25 cellular contexts compared by ENCODE assay signal in the genomic region with DNA sequence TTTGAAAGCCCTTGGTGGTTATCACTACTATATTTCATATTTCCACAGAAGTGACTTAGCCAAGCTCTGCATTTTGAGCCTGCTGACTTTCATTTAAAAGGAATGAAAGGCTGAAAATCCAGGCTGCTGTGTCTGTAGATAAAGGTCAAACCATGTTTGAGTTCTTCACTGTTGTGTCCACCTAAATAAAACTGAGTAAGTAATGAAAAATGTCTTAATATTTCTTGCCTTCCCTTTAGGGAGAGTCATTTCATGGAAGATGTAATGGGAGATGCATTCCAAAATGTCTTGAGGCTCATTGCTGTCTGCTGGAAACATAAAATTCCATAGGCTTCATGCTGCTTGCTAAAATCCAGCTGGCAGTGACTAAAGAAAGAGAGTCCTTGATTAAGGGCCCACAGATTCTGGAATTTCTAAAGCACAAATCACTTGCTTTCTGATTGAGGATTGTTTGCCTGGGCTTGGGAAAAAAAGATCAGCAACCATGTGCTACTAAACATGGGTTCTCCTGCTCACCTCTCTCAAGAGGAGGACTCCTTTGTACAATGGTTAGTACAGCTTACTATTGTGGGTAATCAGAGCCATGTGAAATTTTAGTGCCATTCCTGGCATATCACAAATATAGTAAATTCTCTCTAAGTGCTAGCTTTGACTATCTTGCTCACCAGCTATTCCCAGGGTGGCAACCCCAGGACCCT. TPM values are rescaled to one million over a fixed set of nuclear protein-coding genes. Genes with fewer than 3 reads are reported as not detected.
DNase-seq lines count a peak whose midpoint lies in the region; ATAC-seq and TF ChIP-seq lines count a peak whose summit lies in the region.
"Had no signal": no experiment of that assay in that cellular context is flagged by ENCODE, and none has a peak within 500 bp of the region (broad histone marks: within the 10 kb centered on the region; RNA-seq: fewer than 3 reads in every experiment).

No MANE protein-coding gene starts in this region.

- H3K4me1 Mint-ChIP-seq in chondrocyte (ENCODE audit: low read depth) = peaks cover 34% of the 10 kb centered on the region
- H3K4me1 Mint-ChIP-seq: activated naive CD4-positive, alpha-beta T cell treated with anti-CD3 and anti-CD28 coated beads, Interleukin-2, amount 50 U/mL, for 24 hours had no signal

- POLR2A ChIA-PET in AG04449 (lab: Yijun Ruan, JAX) = interaction anchor here (0.9 to 1.8 kb wide), 3 partner anchors 10 to 57 kb away, joined by 3 to 8 read pairs (median 5); partner anchors contain the start of gene PANX1

- no peak overlapping the region for H3K4me3 ChIP-seq in AG04449 (ENCODE audit: low read depth, low read length)
- H3K4me3 ChIP-seq: breast epithelium, dorsolateral prefrontal cortex, hepatocyte, psoas muscle, spleen had no signal

- H3K36me3 Mint-ChIP-seq in chondrocyte (ENCODE audit: low read depth) = peaks cover 13% of the 10 kb centered on the region

- CTCF ChIA-PET in AG04449 (lab: Yijun Ruan, JAX) = interaction anchor here (0.7 to 7.3 kb wide), 17 partner anchors 9 to 418 kb away, joined by 3 to 141 read pairs (median 14); no protein-coding TSS in a partner anchor

- ATAC-seq in HG03378 (IDR thresholded peaks at IDR 0.05; ENCODE audit: unreplicated experiment) = no peak
- ATAC-seq: HCT116; naive thymus-derived CD8-positive, alpha-beta T cell; psoas muscle had no signal

- peak overlapping the region; percentile 62 for H3K27ac Mint-ChIP-seq in chondrocyte (ENCODE audit: unreplicated experiment)
- H3K27ac Mint-ChIP-seq: activated CD4-positive, alpha-beta memory T cell treated with anti-CD3 and anti-CD28 coated beads for 36 hours; activated naive CD4-positive, alpha-beta T cell treated with anti-CD3 and anti-CD28 coated beads, Interleukin-2, amount 50 U/mL, for 24 hours; activated T-cell treated with anti-CD3 and anti-CD28 coated beads, Interleukin-2, amount 50 U/mL, for 24 hours; T-helper 1 cell treated with Interleukin-12 subunit alpha and Interleukin-12 subunit beta and Interleukin-4 antibody, amounts not matched to agents 30 μg/mL and 1 μg/mL, for 36 hours had no signal

- H3K4me3 Mint-ChIP-seq in chondrocyte (ENCODE audit: unreplicated experiment) = no peak overlapping the region
- H3K4me3 Mint-ChIP-seq: activated CD4-positive, alpha-beta memory T cell treated with anti-CD3 and anti-CD28 coated beads for 36 hours; activated naive CD4-positive, alpha-beta T cell treated with anti-CD3 and anti-CD28 coated beads, Interleukin-2, amount 50 U/mL, for 24 hours; activated T-cell treated with anti-CD3 and anti-CD28 coated beads, Interleukin-2, amount 50 U/mL, for 24 hours; naive thymus-derived CD8-positive, alpha-beta T cell; T-helper 1 cell treated with Interleukin-12 subunit alpha and Interleukin-12 subunit beta and Interleukin-4 antibody, amounts not matched to agents 30 μg/mL and 1 μg/mL, for 36 hours had no signal

- DNase-seq in AG04449 (ENCODE audit: low read depth, low spot score) (peak; percentile 92), GM04504 (ENCODE audit: low read depth) (peak; percentile 72), chondrocyte (ENCODE audit: low spot score) (no peak), left kidney (ENCODE audit: low read depth, low spot score) (peak; percentile 44), Kasumi-1 (lab: John Stamatoyannopoulos, UW) (no peak)
- DNase-seq in stimulated activated CD4-positive, alpha-beta T cell treated with anti-CD3 and anti-CD28 coated beads, Interleukin-1b, Interleukin-23, amount 100 ng/mL, for 48 hours = no peak
- no peak for DNase-seq in activated CD8-positive, alpha-beta memory T cell treated with anti-CD3 and anti-CD28 coated beads, Interleukin-2, amount 50 U/mL, for 4 hours
- DNase-seq: 8988T; activated CD4-positive, alpha-beta memory T cell treated with anti-CD3 and anti-CD28 coated beads for 36 hours; activated T-cell treated with anti-CD3 and anti-CD28 coated beads, Interleukin-2, amount 50 U/mL, for 24 hours; dorsolateral prefrontal cortex; erythroblast; naive thymus-derived CD8-positive, alpha-beta T cell; NCI-H1092; NCI-H69; OCI-M1; psoas muscle; SHP77 treated with DMSO at 0.1 percent for 48 hours; spleen had no signal

- peaks cover 4% of the 10 kb centered on the region for H3K9me3 Mint-ChIP-seq in chondrocyte (ENCODE audit: low read depth)
- H3K9me3 Mint-ChIP-seq: activated naive CD4-positive, alpha-beta T cell treated with anti-CD3 and anti-CD28 coated beads, Interleukin-2, amount 50 U/mL, for 24 hours had no signal

- TF ChIP-seq CTCF in AG04449 (IDR thresholded peaks at IDR 0.05; ENCODE audit: insufficient read depth, low read length, missing control alignments) (no peak), chondrocyte (IDR thresholded peaks at IDR 0.05) (no peak)

- H3K27me3 Mint-ChIP-seq in chondrocyte (ENCODE audit: low read depth) = no peaks in the 10 kb centered on the region
- H3K27me3 Mint-ChIP-seq: activated CD4-positive, alpha-beta memory T cell treated with anti-CD3 and anti-CD28 coated beads for 36 hours; activated naive CD4-positive, alpha-beta T cell treated with anti-CD3 and anti-CD28 coated beads, Interleukin-2, amount 50 U/mL, for 24 hours; activated T-cell treated with anti-CD3 and anti-CD28 coated beads, Interleukin-2, amount 50 U/mL, for 24 hours; naive thymus-derived CD8-positive, alpha-beta T cell had no signal

RNA-seq across cellular contexts. Expression of gene PANX1, which starts 56.9 kb away (rescaled TPM):
- 25.6 to 36.4 TPM (median 35.7 TPM) in 3 replicates for total RNA-seq in chondrocyte

Comparison
In these comparisons a context has a peak if more than half of its experiments do, and no peak if none do; other contexts are left out.
1. DNase-seq: peak in AG04449 (single experiment), GM04504 (single experiment) and left kidney (single experiment); none in chondrocyte (single experiment), stimulated activated CD4-positive, alpha-beta T cell treated with anti-CD3 and anti-CD28 coated beads, Interleukin-1b, Interleukin-23, amount 100 ng/mL, for 48 hours (single experiment), activated CD8-positive, alpha-beta memory T cell treated with anti-CD3 and anti-CD28 coated beads, Interleukin-2, amount 50 U/mL, for 4 hours (single experiment) and Kasumi-1 (0 of 2).